1 cellular context compared by ENCODE assay signal in the genomic region with DNA sequence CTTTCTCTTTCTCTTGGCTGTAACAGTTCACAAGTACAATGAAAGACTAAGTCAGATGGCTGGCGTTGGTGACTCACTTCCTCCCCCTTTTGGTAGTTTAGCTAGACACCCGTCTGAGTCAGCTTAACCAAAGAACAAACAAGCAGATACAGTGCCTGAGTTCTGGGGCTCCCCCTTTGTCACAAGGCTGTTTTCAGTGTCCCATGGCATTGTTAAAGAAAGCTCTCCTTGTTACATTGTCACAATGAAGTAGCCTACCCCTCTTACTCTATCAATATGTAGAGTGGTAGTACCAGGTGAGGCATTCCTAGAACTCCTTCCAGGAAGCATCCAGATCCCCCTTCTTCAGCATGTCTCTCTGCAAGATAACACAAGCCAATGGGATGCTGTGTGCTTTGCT.
TF ChIP-seq lines count a peak whose summit lies in the region.

No MANE protein-coding gene starts in this region.

TF ChIP-seq in HepG2, 621 proteins besides CTCF, POLR2A, EP300 and RAD21 (continued from another document and continues in another):
- TF ChIP-seq GABPA (IDR thresholded peaks at IDR 0.05; ENCODE audit: low read depth, low read length) (no peak), GABPA (CRISPR knock-in tag; IDR thresholded peaks at IDR 0.05; ENCODE audit: low read depth) (peak; percentile 34), ZNF746 (CRISPR knock-in tag; IDR thresholded peaks at IDR 0.05) (no peak), FOXK2 (IDR thresholded peaks at IDR 0.05) (no peak), HOXA9 (CRISPR knock-in tag; IDR thresholded peaks at IDR 0.05; ENCODE audit: borderline replicate concordance) (no peak), PPARG (CRISPR knock-in tag; conservative IDR thresholded peaks at IDR 0.05) (no peak), ZNF883 (CRISPR knock-in tag; IDR thresholded peaks at IDR 0.05; ENCODE audit: not compliant biosample characterization) (no peak), CEBPB (IDR thresholded peaks at IDR 0.05; ENCODE audit: borderline replicate concordance, low read depth, low read length) (no peak), ZKSCAN8 (CRISPR knock-in tag; IDR thresholded peaks at IDR 0.05; ENCODE audit: borderline replicate concordance) (peak; percentile 43; the same call in 1 of the 2 replicates), ZNF260 (CRISPR knock-in tag; IDR thresholded peaks at IDR 0.05; ENCODE audit: borderline replicate concordance, low read depth) (no peak), CBX5 (CRISPR knock-in tag; IDR thresholded peaks at IDR 0.05; ENCODE audit: borderline replicate concordance) (no peak), GATAD2A (CRISPR knock-in tag; IDR thresholded peaks at IDR 0.05) (0 out of 2 replicates have a peak, but pooled peaks have one; percentile 43), TRIM24 (CRISPR knock-in tag; IDR thresholded peaks at IDR 0.05) (no peak), HHEX (CRISPR knock-in tag; IDR thresholded peaks at IDR 0.05) (no peak), FOXM1 (CRISPR knock-in tag; IDR thresholded peaks at IDR 0.05) (no peak), GZF1 (CRISPR knock-in tag; IDR thresholded peaks at IDR 0.05) (no peak), MBD4 (IDR thresholded peaks at IDR 0.05; ENCODE audit: borderline replicate concordance, low read length) (no peak), ZNF430 (CRISPR knock-in tag; IDR thresholded peaks at IDR 0.05) (no peak), ZNF337 (CRISPR knock-in tag; IDR thresholded peaks at IDR 0.05; ENCODE audit: borderline replicate concordance, low read depth) (no peak), KLF9 (CRISPR knock-in tag; IDR thresholded peaks at IDR 0.05; ENCODE audit: low read depth) (no peak)
- TF ChIP-seq, protein P1, sequence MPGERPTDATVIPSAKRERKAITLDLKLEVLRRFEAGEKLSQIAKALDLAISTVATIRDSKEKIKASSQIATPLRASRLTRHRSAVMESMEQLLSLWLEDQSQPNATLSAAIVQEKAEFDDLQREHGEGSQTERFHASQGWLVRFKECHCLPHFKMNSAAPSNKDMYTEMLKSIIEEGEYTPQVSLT (CRISPR knock-in tag; IDR thresholded peaks at IDR 0.05; ENCODE audit: borderline replicate concordance, low read depth) = no peak
- TF ChIP-seq, protein P2, sequence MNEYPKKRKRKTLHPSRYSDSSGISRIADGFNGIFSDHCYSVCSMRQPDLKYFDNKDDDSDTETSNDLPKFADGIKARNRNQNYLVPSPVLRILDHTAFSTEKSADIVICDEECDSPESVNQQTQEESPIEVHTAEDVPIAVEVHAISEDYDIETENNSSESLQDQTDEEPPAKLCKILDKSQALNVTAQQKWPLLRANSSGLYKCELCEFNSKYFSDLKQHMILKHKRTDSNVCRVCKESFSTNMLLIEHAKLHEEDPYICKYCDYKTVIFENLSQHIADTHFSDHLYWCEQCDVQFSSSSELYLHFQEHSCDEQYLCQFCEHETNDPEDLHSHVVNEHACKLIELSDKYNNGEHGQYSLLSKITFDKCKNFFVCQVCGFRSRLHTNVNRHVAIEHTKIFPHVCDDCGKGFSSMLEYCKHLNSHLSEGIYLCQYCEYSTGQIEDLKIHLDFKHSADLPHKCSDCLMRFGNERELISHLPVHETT (CRISPR knock-in tag; conservative IDR thresholded peaks at IDR 0.05) = no peak
- TF ChIP-seq, protein P3, sequence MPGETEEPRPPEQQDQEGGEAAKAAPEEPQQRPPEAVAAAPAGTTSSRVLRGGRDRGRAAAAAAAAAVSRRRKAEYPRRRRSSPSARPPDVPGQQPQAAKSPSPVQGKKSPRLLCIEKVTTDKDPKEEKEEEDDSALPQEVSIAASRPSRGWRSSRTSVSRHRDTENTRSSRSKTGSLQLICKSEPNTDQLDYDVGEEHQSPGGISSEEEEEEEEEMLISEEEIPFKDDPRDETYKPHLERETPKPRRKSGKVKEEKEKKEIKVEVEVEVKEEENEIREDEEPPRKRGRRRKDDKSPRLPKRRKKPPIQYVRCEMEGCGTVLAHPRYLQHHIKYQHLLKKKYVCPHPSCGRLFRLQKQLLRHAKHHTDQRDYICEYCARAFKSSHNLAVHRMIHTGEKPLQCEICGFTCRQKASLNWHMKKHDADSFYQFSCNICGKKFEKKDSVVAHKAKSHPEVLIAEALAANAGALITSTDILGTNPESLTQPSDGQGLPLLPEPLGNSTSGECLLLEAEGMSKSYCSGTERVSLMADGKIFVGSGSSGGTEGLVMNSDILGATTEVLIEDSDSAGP (CRISPR knock-in tag; IDR thresholded peaks at IDR 0.05; ENCODE audit: borderline replicate concordance) = no peak
- TF ChIP-seq, protein P4, sequence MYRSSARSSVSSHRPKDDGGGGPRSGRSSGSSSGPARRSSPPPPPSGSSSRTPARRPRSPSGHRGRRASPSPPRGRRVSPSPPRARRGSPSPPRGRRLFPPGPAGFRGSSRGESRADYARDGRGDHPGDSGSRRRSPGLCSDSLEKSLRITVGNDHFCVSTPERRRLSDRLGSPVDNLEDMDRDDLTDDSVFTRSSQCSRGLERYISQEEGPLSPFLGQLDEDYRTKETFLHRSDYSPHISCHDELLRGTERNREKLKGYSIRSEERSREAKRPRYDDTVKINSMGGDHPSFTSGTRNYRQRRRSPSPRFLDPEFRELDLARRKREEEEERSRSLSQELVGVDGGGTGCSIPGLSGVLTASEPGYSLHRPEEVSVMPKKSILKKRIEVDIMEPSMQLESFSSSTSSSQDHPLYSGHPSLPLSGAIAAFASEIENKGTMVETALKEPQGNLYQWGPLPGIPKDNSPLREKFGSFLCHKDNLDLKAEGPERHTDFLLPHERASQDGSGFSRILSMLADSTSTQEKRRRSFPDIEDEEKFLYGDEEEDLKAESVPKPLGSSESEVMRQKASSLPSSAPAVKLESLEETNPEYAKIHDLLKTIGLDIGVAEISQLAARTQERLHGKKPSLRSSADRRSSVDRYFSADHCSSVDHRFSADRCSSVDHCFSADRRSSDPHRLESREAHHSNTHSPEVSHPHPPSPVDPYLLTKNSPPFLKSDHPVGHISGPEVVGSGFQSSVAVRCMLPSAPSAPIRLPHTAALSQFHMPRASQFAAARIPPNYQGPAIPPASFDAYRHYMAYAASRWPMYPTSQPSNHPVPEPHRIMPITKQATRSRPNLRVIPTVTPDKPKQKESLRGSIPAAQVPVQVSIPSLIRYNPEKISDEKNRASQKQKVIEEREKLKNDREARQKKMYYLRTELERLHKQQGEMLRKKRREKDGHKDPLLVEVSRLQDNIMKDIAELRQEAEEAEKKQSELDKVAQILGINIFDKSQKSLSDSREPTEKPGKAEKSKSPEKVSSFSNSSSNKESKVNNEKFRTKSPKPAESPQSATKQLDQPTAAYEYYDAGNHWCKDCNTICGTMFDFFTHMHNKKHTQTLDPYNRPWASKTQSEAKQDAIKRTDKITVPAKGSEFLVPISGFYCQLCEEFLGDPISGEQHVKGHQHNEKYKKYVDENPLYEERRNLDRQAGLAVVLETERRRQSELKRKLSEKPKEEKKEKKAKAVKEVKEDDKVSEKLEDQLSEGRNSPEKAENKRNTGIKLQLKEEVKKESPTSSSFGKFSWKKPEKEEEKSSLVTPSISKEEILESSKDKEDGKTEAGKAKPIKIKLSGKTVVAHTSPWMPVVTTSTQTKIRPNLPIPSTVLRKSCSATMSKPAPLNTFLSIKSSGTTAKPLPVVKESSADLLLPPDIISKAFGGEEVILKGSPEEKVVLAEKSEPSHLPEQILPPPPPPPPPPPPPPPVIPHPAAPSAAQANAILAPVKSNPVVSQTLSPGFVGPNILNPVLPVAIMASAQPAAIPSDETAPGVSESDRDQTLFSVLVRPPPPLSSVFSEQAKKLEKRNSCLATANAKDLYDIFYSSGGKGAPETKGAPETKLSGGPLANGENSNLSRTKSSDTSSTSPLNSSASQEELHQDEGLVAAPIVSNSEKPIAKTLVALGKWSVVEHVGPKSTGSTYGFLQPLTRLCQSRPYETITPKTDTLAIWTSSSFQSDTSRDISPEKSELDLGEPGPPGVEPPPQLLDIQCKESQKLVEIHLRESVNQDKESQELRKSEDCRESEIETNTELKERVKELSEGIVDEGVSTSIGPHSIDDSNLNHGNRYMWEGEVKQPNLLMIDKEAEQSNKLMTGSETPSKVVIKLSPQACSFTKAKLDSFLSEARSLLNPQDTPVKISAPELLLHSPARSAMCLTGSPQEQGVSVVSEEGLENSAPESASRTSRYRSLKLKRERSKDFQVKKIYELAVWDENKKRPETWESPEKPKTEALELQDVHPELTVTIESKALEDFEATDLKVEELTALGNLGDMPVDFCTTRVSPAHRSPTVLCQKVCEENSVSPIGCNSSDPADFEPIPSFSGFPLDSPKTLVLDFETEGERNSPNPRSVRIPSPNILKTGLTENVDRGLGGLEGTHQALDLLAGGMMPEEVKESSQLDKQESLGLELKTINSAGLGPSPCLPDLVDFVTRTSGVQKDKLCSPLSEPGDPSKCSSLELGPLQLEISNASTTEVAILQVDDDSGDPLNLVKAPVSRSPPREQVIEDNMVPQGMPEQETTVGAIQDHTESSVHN (CRISPR knock-in tag; IDR thresholded peaks at IDR 0.05) = no peak
- TF ChIP-seq, protein P5, sequence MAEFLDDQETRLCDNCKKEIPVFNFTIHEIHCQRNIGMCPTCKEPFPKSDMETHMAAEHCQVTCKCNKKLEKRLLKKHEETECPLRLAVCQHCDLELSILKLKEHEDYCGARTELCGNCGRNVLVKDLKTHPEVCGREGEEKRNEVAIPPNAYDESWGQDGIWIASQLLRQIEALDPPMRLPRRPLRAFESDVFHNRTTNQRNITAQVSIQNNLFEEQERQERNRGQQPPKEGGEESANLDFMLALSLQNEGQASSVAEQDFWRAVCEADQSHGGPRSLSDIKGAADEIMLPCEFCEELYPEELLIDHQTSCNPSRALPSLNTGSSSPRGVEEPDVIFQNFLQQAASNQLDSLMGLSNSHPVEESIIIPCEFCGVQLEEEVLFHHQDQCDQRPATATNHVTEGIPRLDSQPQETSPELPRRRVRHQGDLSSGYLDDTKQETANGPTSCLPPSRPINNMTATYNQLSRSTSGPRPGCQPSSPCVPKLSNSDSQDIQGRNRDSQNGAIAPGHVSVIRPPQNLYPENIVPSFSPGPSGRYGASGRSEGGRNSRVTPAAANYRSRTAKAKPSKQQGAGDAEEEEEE (CRISPR knock-in tag; IDR thresholded peaks at IDR 0.05; ENCODE audit: borderline replicate concordance) = no peak
- TF ChIP-seq, protein P6, sequence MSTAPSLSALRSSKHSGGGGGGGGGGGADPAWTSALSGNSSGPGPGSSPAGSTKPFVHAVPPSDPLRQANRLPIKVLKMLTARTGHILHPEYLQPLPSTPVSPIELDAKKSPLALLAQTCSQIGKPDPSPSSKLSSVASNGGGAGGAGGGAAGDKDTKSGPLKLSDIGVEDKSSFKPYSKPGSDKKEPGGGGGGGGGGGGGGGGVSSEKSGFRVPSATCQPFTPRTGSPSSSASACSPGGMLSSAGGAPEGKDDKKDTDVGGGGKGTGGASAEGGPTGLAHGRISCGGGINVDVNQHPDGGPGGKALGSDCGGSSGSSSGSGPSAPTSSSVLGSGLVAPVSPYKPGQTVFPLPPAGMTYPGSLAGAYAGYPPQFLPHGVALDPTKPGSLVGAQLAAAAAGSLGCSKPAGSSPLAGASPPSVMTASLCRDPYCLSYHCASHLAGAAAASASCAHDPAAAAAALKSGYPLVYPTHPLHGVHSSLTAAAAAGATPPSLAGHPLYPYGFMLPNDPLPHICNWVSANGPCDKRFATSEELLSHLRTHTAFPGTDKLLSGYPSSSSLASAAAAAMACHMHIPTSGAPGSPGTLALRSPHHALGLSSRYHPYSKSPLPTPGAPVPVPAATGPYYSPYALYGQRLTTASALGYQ (CRISPR knock-in tag; IDR thresholded peaks at IDR 0.05) = no peak
- TF ChIP-seq, protein P7, sequence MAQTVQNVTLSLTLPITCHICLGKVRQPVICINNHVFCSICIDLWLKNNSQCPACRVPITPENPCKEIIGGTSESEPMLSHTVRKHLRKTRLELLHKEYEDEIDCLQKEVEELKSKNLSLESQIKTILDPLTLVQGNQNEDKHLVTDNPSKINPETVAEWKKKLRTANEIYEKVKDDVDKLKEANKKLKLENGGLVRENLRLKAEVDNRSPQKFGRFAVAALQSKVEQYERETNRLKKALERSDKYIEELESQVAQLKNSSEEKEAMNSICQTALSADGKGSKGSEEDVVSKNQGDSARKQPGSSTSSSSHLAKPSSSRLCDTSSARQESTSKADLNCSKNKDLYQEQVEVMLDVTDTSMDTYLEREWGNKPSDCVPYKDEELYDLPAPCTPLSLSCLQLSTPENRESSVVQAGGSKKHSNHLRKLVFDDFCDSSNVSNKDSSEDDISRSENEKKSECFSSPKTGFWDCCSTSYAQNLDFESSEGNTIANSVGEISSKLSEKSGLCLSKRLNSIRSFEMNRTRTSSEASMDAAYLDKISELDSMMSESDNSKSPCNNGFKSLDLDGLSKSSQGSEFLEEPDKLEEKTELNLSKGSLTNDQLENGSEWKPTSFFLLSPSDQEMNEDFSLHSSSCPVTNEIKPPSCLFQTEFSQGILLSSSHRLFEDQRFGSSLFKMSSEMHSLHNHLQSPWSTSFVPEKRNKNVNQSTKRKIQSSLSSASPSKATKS (CRISPR knock-in tag; IDR thresholded peaks at IDR 0.05) = no peak
- TF ChIP-seq, protein P8, sequence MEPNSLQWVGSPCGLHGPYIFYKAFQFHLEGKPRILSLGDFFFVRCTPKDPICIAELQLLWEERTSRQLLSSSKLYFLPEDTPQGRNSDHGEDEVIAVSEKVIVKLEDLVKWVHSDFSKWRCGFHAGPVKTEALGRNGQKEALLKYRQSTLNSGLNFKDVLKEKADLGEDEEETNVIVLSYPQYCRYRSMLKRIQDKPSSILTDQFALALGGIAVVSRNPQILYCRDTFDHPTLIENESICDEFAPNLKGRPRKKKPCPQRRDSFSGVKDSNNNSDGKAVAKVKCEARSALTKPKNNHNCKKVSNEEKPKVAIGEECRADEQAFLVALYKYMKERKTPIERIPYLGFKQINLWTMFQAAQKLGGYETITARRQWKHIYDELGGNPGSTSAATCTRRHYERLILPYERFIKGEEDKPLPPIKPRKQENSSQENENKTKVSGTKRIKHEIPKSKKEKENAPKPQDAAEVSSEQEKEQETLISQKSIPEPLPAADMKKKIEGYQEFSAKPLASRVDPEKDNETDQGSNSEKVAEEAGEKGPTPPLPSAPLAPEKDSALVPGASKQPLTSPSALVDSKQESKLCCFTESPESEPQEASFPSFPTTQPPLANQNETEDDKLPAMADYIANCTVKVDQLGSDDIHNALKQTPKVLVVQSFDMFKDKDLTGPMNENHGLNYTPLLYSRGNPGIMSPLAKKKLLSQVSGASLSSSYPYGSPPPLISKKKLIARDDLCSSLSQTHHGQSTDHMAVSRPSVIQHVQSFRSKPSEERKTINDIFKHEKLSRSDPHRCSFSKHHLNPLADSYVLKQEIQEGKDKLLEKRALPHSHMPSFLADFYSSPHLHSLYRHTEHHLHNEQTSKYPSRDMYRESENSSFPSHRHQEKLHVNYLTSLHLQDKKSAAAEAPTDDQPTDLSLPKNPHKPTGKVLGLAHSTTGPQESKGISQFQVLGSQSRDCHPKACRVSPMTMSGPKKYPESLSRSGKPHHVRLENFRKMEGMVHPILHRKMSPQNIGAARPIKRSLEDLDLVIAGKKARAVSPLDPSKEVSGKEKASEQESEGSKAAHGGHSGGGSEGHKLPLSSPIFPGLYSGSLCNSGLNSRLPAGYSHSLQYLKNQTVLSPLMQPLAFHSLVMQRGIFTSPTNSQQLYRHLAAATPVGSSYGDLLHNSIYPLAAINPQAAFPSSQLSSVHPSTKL (CRISPR knock-in tag; IDR thresholded peaks at IDR 0.05) = peak; percentile 68
- TF ChIP-seq, protein P9, sequence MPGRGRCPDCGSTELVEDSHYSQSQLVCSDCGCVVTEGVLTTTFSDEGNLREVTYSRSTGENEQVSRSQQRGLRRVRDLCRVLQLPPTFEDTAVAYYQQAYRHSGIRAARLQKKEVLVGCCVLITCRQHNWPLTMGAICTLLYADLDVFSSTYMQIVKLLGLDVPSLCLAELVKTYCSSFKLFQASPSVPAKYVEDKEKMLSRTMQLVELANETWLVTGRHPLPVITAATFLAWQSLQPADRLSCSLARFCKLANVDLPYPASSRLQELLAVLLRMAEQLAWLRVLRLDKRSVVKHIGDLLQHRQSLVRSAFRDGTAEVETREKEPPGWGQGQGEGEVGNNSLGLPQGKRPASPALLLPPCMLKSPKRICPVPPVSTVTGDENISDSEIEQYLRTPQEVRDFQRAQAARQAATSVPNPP (CRISPR knock-in tag; IDR thresholded peaks at IDR 0.05) = no peak
